In genomic region chr17:50095626-50096037, GRCh38 we compare ENCODE assay signal across 8 cellular contexts. TPM values are rescaled to one million over a fixed set of nuclear protein-coding genes. Genes with fewer than 3 reads are reported as not detected.
A peak's percentile ranks its signal among the peaks of the same experiment; 100 is the strongest.
DNase-seq lines count a peak whose midpoint lies in the region; FAIRE-seq and TF ChIP-seq lines count a peak whose summit lies in the region.

No MANE protein-coding gene starts in this region.

- intact Hi-C loops in CD14-positive monocyte (cut with micrococcal nuclease) (loop anchor here in 1 of 2 donors (1.0 kb wide), 1 partner anchor 53 kb away; no protein-coding TSS in a partner anchor), OCI-LY7 (cut with micrococcal nuclease; ENCODE audit: unreplicated experiment) (loop anchor here (1.0 to 2.0 kb wide), 3 partner anchors 39 to 69 kb away; partner anchors contain the start of genes ITGA3 and PPP1R9B)

- peak overlapping the region; percentile 74 for H3K9ac ChIP-seq in neural progenitor cell

- H3K27me3 Mint-ChIP-seq in CD14-positive monocyte (ENCODE audit: low read depth in 3 of 3) (peaks cover 4 to 9% (median 4%) of the 10 kb centered on the region in 3 donors), neural progenitor cell (ENCODE audit: insufficient read depth, low read depth) (peaks cover 22% of the 10 kb centered on the region)

- H3K36me3 ChIP-seq in OCI-LY7 (ENCODE audit: insufficient read depth, low read length) (no peaks in the 10 kb centered on the region), neural progenitor cell (no peaks in the 10 kb centered on the region)

- peak overlapping the region; percentile 50 to 91 (median 82) for H3K27ac Mint-ChIP-seq in CD14-positive monocyte
- peak overlapping the region; percentile 95 for H3K27ac Mint-ChIP-seq in neural progenitor cell

- no peaks in the 10 kb centered on the region for H3K9me2 ChIP-seq in OCI-LY7 (ENCODE audit: insufficient read depth, low read length)

- H3K36me3 Mint-ChIP-seq in CD14-positive monocyte (peaks cover 19 to 26% of the 10 kb centered on the region in 2 donors), neural progenitor cell (peaks cover 7% of the 10 kb centered on the region)

- no peak for FAIRE-seq in RCC 7860 (lab: Jason Lieb, UNC)

- H2AFZ ChIP-seq in OCI-LY7 (ENCODE audit: low read length) (peak overlapping the region; percentile 87), neural progenitor cell (replicated peaks) (peak overlapping the region; percentile 93)

- peaks cover 24% of the 10 kb centered on the region for H3K4me1 Mint-ChIP-seq in CD14-positive monocyte
- H3K4me1 Mint-ChIP-seq in neural progenitor cell = peaks cover 32% of the 10 kb centered on the region

- no peak for DNase-seq in CD14-positive monocyte (ENCODE audit: low spot score)
- peak; percentile 35 for DNase-seq in OCI-LY7 (ENCODE audit: low spot score)
- no peak for DNase-seq in epithelial cell of esophagus (ENCODE audit: low read depth)
- DNase-seq in neural progenitor cell (ENCODE audit: low spot score) = peak; percentile 58
- no peak for DNase-seq in epidermal melanocyte (ENCODE audit: insufficient read length, low spot score)
- DNase-seq in putamen (ENCODE audit: low spot score) = no peak
- no peak for DNase-seq in HK-2 (ENCODE audit: unreplicated experiment)
- DNase-seq in RCC 7860 (ENCODE audit: low spot score) = no peak

- H3K4me1 ChIP-seq in OCI-LY7 (ENCODE audit: insufficient read depth, low read length, poor library complexity, severe bottlenecking) (peaks cover 20% of the 10 kb centered on the region), neural progenitor cell (peaks cover 13% of the 10 kb centered on the region)

- CTCF ChIA-PET in OCI-LY7 (lab: Charles Lee; ENCODE audit: unreplicated experiment) = no interaction called here

- H3K9me3 Mint-ChIP-seq in CD14-positive monocyte = no peaks in the 10 kb centered on the region
- H3K9me3 Mint-ChIP-seq in neural progenitor cell = no peaks in the 10 kb centered on the region

- H3K4me3 Mint-ChIP-seq in CD14-positive monocyte (peak overlapping the region; percentile 93 to 99), neural progenitor cell (peak overlapping the region; percentile 99)

- TF ChIP-seq CTCF in CD14-positive monocyte (IDR thresholded peaks at IDR 0.05) (no peak), OCI-LY7 (conservative IDR thresholded peaks at IDR 0.05; ENCODE audit: low read length) (no peak), epithelial cell of esophagus (IDR thresholded peaks at IDR 0.05; ENCODE audit: insufficient read depth, low read depth, low read length, missing control alignments) (no peak), neural progenitor cell (IDR thresholded peaks at IDR 0.05) (no peak)

- POLR2A ChIA-PET in OCI-LY7 (lab: Charles Lee) = no interaction called here

- H3K27ac ChIP-seq in OCI-LY7 (ENCODE audit: low read depth, low read length, poor library complexity, severe bottlenecking) (peak overlapping the region; percentile 40), neural progenitor cell (no peak overlapping the region)

- H3K4me3 ChIP-seq in OCI-LY7 (ENCODE audit: low read depth, low read length, poor library complexity, severe bottlenecking) (peak overlapping the region; percentile 94), epithelial cell of esophagus (ENCODE audit: low read length) (peak overlapping the region; percentile 88), neural progenitor cell (peak overlapping the region; percentile 99)

- no peaks in the 10 kb centered on the region for H3K79me2 ChIP-seq in OCI-LY7 (ENCODE audit: insufficient read depth, low read depth, low read length)
- H3K79me2 ChIP-seq in neural progenitor cell (ENCODE audit: low read depth) = peaks cover 13% of the 10 kb centered on the region

- peak overlapping the region; percentile 87 for H3K4me2 ChIP-seq in OCI-LY7 (ENCODE audit: low read length)
- H3K4me2 ChIP-seq in neural progenitor cell = peak overlapping the region; percentile 98

- H3F3A ChIP-seq in neural progenitor cell (ENCODE audit: low read depth) = peaks cover 4% of the 10 kb centered on the region

- H3K9me3 ChIP-seq in OCI-LY7 (ENCODE audit: low read length) (no peaks in the 10 kb centered on the region), neural progenitor cell (ENCODE audit: low read depth) (no peaks in the 10 kb centered on the region)

- no peaks in the 10 kb centered on the region for H3K27me3 ChIP-seq in neural progenitor cell

- no TSS peak for BruUV-seq in OCI-LY7 (replicated peaks; lab: Mats Ljungman, UMichigan)

- no peaks in the 10 kb centered on the region for H4K20me1 ChIP-seq in OCI-LY7 (ENCODE audit: insufficient read depth, low read length)
- no peaks in the 10 kb centered on the region for H4K20me1 ChIP-seq in neural progenitor cell (ENCODE audit: low read depth)

RNA-seq across cellular contexts. Expression of gene PDK2, which starts 0.5 kb away (rescaled TPM):
- polyA plus RNA-seq in CD14-positive monocyte = 10 to 100 TPM; 15.9 to 23.4 TPM
- total RNA-seq in OCI-LY7 (2014; rRNA removed; shearing (Covaris generic)) = 10.4 and 21.8 TPM in 2 replicates
- total RNA-seq in OCI-LY7 (2022) = 27.7 and 30.1 TPM in 2 replicates
- total RNA-seq in neural progenitor cell (ENCODE audit: low replicate concordance) = 12.6 and 17.3 TPM in 2 replicates

RNA-seq across cellular contexts. Expression of gene SAMD14, which starts 34.3 kb away (rescaled TPM):
- not detected for polyA plus RNA-seq in CD14-positive monocyte
- not detected in 2 replicates for total RNA-seq in OCI-LY7 (2014; rRNA removed; shearing (Covaris generic))
- total RNA-seq in OCI-LY7 (2022) (0.13 and 0.59 TPM in 2 replicates), neural progenitor cell (ENCODE audit: low replicate concordance) (8.7 and 27.9 TPM in 2 replicates)

RNA-seq across cellular contexts. Expression of gene ITGA3, which starts 39.7 kb away (rescaled TPM):
- under 1 TPM in 1 of 2 donors, not detected in 1; 0.31 TPM for polyA plus RNA-seq in CD14-positive monocyte
- 23.2 and 30.7 TPM in 2 replicates for total RNA-seq in OCI-LY7 (2014; rRNA removed; shearing (Covaris generic))
- total RNA-seq in OCI-LY7 (2022) (15.2 and 15.6 TPM in 2 replicates), neural progenitor cell (ENCODE audit: low replicate concordance) (7.7 and 11.9 TPM in 2 replicates)

RNA-seq across cellular contexts. Expression of gene PPP1R9B, which starts 54.8 kb away (rescaled TPM):
- 1 to 10 TPM in 1 of 2 donors, under 1 TPM in 1; 0.61 to 1.3 TPM for polyA plus RNA-seq in CD14-positive monocyte
- 45.3 and 73.2 TPM in 2 replicates for total RNA-seq in OCI-LY7 (2014; rRNA removed; shearing (Covaris generic))
- total RNA-seq in OCI-LY7 (2022) = 73.9 and 87.0 TPM in 2 replicates
- total RNA-seq in neural progenitor cell (ENCODE audit: low replicate concordance) = 12.0 and 31.4 TPM in 2 replicates

Comparison
In these comparisons a context has a peak if more than half of its experiments do, and no peak if none do; other contexts are left out.
1. DNase-seq: peak in OCI-LY7 (single experiment) and neural progenitor cell (single experiment); none in CD14-positive monocyte (single experiment), epithelial cell of esophagus (single experiment), epidermal melanocyte (single experiment), putamen (single experiment), HK-2 (single experiment) and RCC 7860 (single experiment).
2. Peak in every context shown above with its lines, with median percentiles within 50 percentile points of each other: H3K4me3 ChIP-seq.